16 cellular contexts compared by ENCODE assay signal in the genomic region with DNA sequence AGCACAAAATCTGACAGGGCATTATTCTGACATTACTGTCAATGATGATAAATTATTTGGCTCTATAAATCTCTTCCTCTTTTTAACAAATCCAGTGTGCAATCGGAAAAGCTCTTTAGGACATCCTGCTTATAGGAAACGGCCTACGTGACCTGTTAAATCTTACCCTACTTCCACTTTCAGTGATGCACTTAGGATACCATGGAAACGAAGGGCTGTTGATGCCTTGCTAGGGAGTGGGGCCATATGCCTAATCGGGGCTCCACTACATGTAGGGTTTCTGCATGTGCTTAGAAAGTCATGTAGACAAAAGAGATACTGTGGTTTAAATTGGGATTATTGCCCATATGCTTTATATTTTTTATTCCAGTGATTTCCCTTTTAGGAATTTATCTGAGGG. TPM values are rescaled to one million over a fixed set of nuclear protein-coding genes. Genes with fewer than 3 reads are reported as not detected.
"Had no signal": no experiment of that assay in that cellular context is flagged by ENCODE, and none has a peak within 500 bp of the region (broad histone marks: within the 10 kb centered on the region; RNA-seq: fewer than 3 reads in every experiment).

No MANE protein-coding gene starts in this region.

- H3K27ac Mint-ChIP-seq: activated naive CD8-positive, alpha-beta T cell; nephron; T-helper 17 cell had no signal

- ATAC-seq: esophagus mucosa, gastroesophageal sphincter, heart left ventricle, left ventricle myocardium superior, T-helper 17 cell had no signal

- H3K4me1 Mint-ChIP-seq: nephron, T-helper 17 cell had no signal

- H3K9me3 ChIP-seq: gastroesophageal sphincter, heart left ventricle, sigmoid colon, thyroid gland, uterus had no signal

- H3K27me3 ChIP-seq: gastroesophageal sphincter, sigmoid colon, thyroid gland, uterus had no signal

- H3K9me3 Mint-ChIP-seq: nephron had no signal

- H3K36me3 ChIP-seq: gastroesophageal sphincter, heart left ventricle, sigmoid colon, thyroid gland, uterus had no signal

- H3K27ac ChIP-seq: gastroesophageal sphincter, parathyroid adenoma, sigmoid colon, thyroid gland, uterus had no signal

- DNase-seq: activated CD4-positive, alpha-beta T cell treated with anti-CD3 and anti-CD28 coated beads, Interleukin-2, amount 50 U/mL, for 48 hours; amniotic stem cell; effector CD4-positive, alpha-beta T cell; heart left ventricle; left ventricle myocardium superior; mesenchymal stem cell; sigmoid colon; stimulated activated naive CD4-positive, alpha-beta T cell treated with Interleukin-2 at 50 U/mL for 16 hours; T-helper 17 cell; thyroid gland; uterus had no signal

- H3K4me3 Mint-ChIP-seq: activated naive CD8-positive, alpha-beta T cell; nephron; T-helper 17 cell had no signal

- H3K4me3 ChIP-seq: gastroesophageal sphincter, heart left ventricle, sigmoid colon, thyroid gland, uterus had no signal

- H3K4me1 ChIP-seq: gastroesophageal sphincter, parathyroid adenoma, sigmoid colon, thyroid gland, uterus had no signal

RNA-seq across cellular contexts. Expression of a gene that starts 48.6 kb away (rescaled TPM):
- total RNA-seq: esophagus mucosa had no signal
